ENCODE assay signal across 8 cellular contexts in genomic region chr21:46189213-46189958, GRCh38. TPM values are rescaled to one million over a fixed set of nuclear protein-coding genes. Genes with fewer than 3 reads are reported as not detected.
DNase-seq lines count a peak whose midpoint lies in the region; ATAC-seq, FAIRE-seq and TF ChIP-seq lines count a peak whose summit lies in the region.

No MANE protein-coding gene starts in this region.

- WGBS in K562 (ENCODE audit: insufficient coverage, low coverage, missing lambda C conversion rate): 39% methylated on average over 9 of the region's 9 CpGs
- 61% methylated on average over 8 of the region's 9 CpGs for WGBS in hepatocyte (ENCODE audit: low lambda C conversion rate, missing lambda C conversion rate)

- TF ChIP-seq CTCF in K562 (IDR thresholded peaks at IDR 0.05 in 2 of 3, conservative IDR thresholded peaks at IDR 0.05 in 1 of 3; ENCODE audit: insufficient read depth in 2 of 3, low read depth in 1 of 3, low read length in 3 of 3) (no peak; a peak in 1 of 6 replicates), hepatocyte (IDR thresholded peaks at IDR 0.05; ENCODE audit: poor library complexity) (no peak)

- H3K4me1 ChIP-seq in HUES48 (ENCODE audit: control insufficient read depth, insufficient read depth, low read length): peaks cover 6% of the 10 kb centered on the region
- H3K4me1 ChIP-seq in K562 (replicated peaks in 1 of 2; ENCODE audit: control insufficient read depth in 2 of 2, insufficient read depth in 2 of 2, low read length in 2 of 2): peaks cover 41 to 65% of the 10 kb centered on the region in 2 experiments
- peaks cover 16% of the 10 kb centered on the region for H3K4me1 ChIP-seq in hepatocyte (ENCODE audit: insufficient read depth)

- no peak for TF ChIP-seq RAD21 in K562 (CRISPR knock-in tag; conservative IDR thresholded peaks at IDR 0.05 in 1 of 2, IDR thresholded peaks at IDR 0.05 in 1 of 2)

- H3K4me2 ChIP-seq in K562 (ENCODE audit: insufficient read depth, low read length) (peak overlapping the region; percentile 73), hepatocyte (peak overlapping the region; percentile 50)

- TF ChIP-seq EP300 in K562 (IDR thresholded peaks at IDR 0.05; ENCODE audit: low read length): no peak

- ATAC-seq in K562: peak; percentile 14
- no peak for ATAC-seq in GM21515 (IDR thresholded peaks at IDR 0.05; ENCODE audit: unreplicated experiment)

- FAIRE-seq in K562 (lab: Jason Lieb, UNC): no peak

- H4K20me1 ChIP-seq in K562 (replicated peaks; ENCODE audit: control insufficient read depth, insufficient read depth, low read length): no peaks in the 10 kb centered on the region
- no peaks in the 10 kb centered on the region for H4K20me1 ChIP-seq in hepatocyte (ENCODE audit: insufficient read depth, poor library complexity, severe bottlenecking)

- POLR2A ChIA-PET in K562 (lab: Yijun Ruan, JAX): interaction anchor here (0.6 to 1.0 kb wide), 2 partner anchors 33 to 196 kb away, joined by 3 read pairs; no protein-coding TSS in a partner anchor

- H3K4me3 ChIP-seq in HUES48 (ENCODE audit: low read depth, low read length): no peak overlapping the region
- H3K4me3 ChIP-seq in K562: no peak overlapping the region
- no peak overlapping the region for H3K4me3 ChIP-seq in hepatocyte

- peak in 3 of 4 experiments; percentile 58 to 63 (median 61) for DNase-seq in K562 (ENCODE audit: extremely low read depth in 1 of 4, low spot score in 3 of 4)
- peak; percentile 18 for DNase-seq in hepatocyte (ENCODE audit: low spot score)
- peak; percentile 8 for DNase-seq in stimulated activated CD8-positive, alpha-beta memory T cell treated with anti-CD3 and anti-CD28 coated beads, Interleukin-4, amount 100 ng/mL, for 48 hours
- DNase-seq in GDM1 (lab: John Stamatoyannopoulos, UW): no peak
- DNase-seq in anterior cingulate cortex (lab: John Stamatoyannopoulos, UW): no peak
- DNase-seq in central memory CD4-positive, alpha-beta T cell: no peak

- CTCF ChIA-PET in K562 (lab: Yijun Ruan, JAX; ENCODE audit: low intra/inter-chr PET ratio): no interaction called here

- H3K27me3 ChIP-seq in HUES48 (ENCODE audit: control insufficient read depth, insufficient read depth, low read length) (no peaks in the 10 kb centered on the region), K562 (ENCODE audit: control insufficient read depth in 2 of 2, insufficient read depth in 2 of 2, low read length in 2 of 2) (no peaks in the 10 kb centered on the region), hepatocyte (no peaks in the 10 kb centered on the region)

- H3K9me1 ChIP-seq in K562 (ENCODE audit: control insufficient read depth, insufficient read depth, low read length): no peaks in the 10 kb centered on the region

- no TSS peak for BruUV-seq in K562 (replicated peaks; lab: Mats Ljungman, UMichigan)

- peaks cover 43% of the 10 kb centered on the region for H3K36me3 ChIP-seq in HUES48 (ENCODE audit: control insufficient read depth, insufficient read depth, low read length)
- H3K36me3 ChIP-seq in K562 (ENCODE audit: control insufficient read depth, insufficient read depth, low read length): peaks cover 66% of the 10 kb centered on the region; the same call in 2 of the 3 replicates
- H3K36me3 ChIP-seq in hepatocyte (replicated peaks; ENCODE audit: insufficient read depth, low read depth): no peaks in the 10 kb centered on the region

- in situ Hi-C loops in K562 (cut with MboI): no loop called here

- H3K27ac ChIP-seq in HUES48 (ENCODE audit: low read depth, low read length): peak overlapping the region; percentile 89
- peak overlapping the region; percentile 80 for H3K27ac ChIP-seq in K562 (ENCODE audit: extremely low read depth, low read depth, low read length)
- peak overlapping the region; percentile 90 for H3K27ac ChIP-seq in hepatocyte

- TF ChIP-seq POLR2A in K562 (conservative IDR thresholded peaks at IDR 0.05): peak; percentile 27; the same call in 1 of the 2 replicates

- H3K9ac ChIP-seq in HUES48 (ENCODE audit: low read depth, low read length) (no peak overlapping the region), K562 (ENCODE audit: insufficient read depth in 1 of 2, low read depth in 2 of 2, low read length in 2 of 2) (peak overlapping the region; percentile 59 to 83; a peak in 3 of 4 replicates)

- no peaks in the 10 kb centered on the region for H3K9me2 ChIP-seq in hepatocyte (replicated peaks; ENCODE audit: insufficient read depth)

- no peaks in the 10 kb centered on the region for H3K9me3 ChIP-seq in HUES48 (ENCODE audit: control insufficient read depth, insufficient read depth, low read length)
- no peaks in the 10 kb centered on the region for H3K9me3 ChIP-seq in K562 (replicated peaks; ENCODE audit: control insufficient read depth, insufficient read depth, low read depth, low read length)
- H3K9me3 ChIP-seq in hepatocyte (ENCODE audit: low read depth): no peaks in the 10 kb centered on the region

- H2AFZ ChIP-seq in K562 (ENCODE audit: low read depth, low read length) (no peak overlapping the region), hepatocyte (no peak overlapping the region)

- H3K79me2 ChIP-seq in K562 (ENCODE audit: control insufficient read depth, insufficient read depth, low read length) (no peaks in the 10 kb centered on the region), hepatocyte (no peaks in the 10 kb centered on the region)

- intact Hi-C loops in K562 (cut with micrococcal nuclease): loop anchor here (2.0 to 5.0 kb wide), 2 partner anchors 37 to 38 kb away; partner anchors contain the start of gene LSS

RNA-seq across cellular contexts. Expression of gene SPATC1L, which starts 5.1 kb away (rescaled TPM):
- 20.1 and 44.2 TPM in 2 replicates for total RNA-seq in K562 (2011; cell fraction: chromatin; rRNA removed; ENCODE audit: low replicate concordance)
- 39.1 and 40.0 TPM in 2 replicates for total RNA-seq in K562 (2011; cell fraction: nucleolus; rRNA removed)
- 28.1 and 28.7 TPM in 2 replicates for total RNA-seq in K562 (2011; cell fraction: nucleoplasm; rRNA removed)
- total RNA-seq in K562 (2014; rRNA removed) (63.7 and 104 TPM in 2 replicates), K562 (2014; rRNA removed; fragmentation: Illumina TruSeq; extraction: Trizol) (10.4 and 12.6 TPM in 2 replicates), K562 (2015; rRNA removed; fragmentation: Illumina TruSeq; extraction: Trizol) (29.7 and 31.9 TPM in 2 replicates), K562 (2021) (118 and 121 TPM in 2 replicates), hepatocyte (8.3 and 10.1 TPM in 2 replicates)
- polyA plus RNA-seq in K562 (2011; rRNA removed) (6.7 and 23.0 TPM in 2 replicates), K562 (2014; fragmentation: Illumina TruSeq; extraction: Trizol) (38.3 and 84.8 TPM in 2 replicates), K562 (2014; fragmentation: Nextera tagmentation; extraction: Ambion mirVana) (under 1 TPM in 1 of 2 experiments, not detected in 1; 0.14 TPM), K562 (2014; rRNA removed) (40.6 and 50.4 TPM in 2 replicates), hepatocyte (24.2 and 29.9 TPM in 2 replicates)
- 22.2 and 53.4 TPM in 2 replicates for polyA plus RNA-seq in K562 (2011; cell fraction: cytosol; rRNA removed)
- polyA plus RNA-seq in K562 (2011; cell fraction: nucleus; rRNA removed): 41.7 and 48.0 TPM in 2 replicates
- 94.4 and 104 TPM in 2 replicates for polyA plus RNA-seq in K562 (2012)
- polyA minus RNA-seq in K562 (2011; rRNA and poly(A)+ RNA removed): 4.8 and 6.1 TPM in 2 replicates
- 45.0 and 94.2 TPM in 2 replicates for polyA minus RNA-seq in K562 (2011; cell fraction: cytosol; rRNA and poly(A)+ RNA removed)
- 10.6 and 16.9 TPM in 2 replicates for polyA minus RNA-seq in K562 (2011; cell fraction: nucleus; rRNA and poly(A)+ RNA removed)

RNA-seq across cellular contexts. Expression of gene FTCD, which starts 34.0 kb away (rescaled TPM):
- total RNA-seq in K562 (2011; cell fraction: chromatin; rRNA removed; ENCODE audit: low replicate concordance): 5.4 and 12.8 TPM in 2 replicates
- total RNA-seq in K562 (2011; cell fraction: nucleolus; rRNA removed): 7.2 and 7.5 TPM in 2 replicates
- total RNA-seq in K562 (2011; cell fraction: nucleoplasm; rRNA removed): 3.4 and 5.4 TPM in 2 replicates
- not detected in 2 replicates for total RNA-seq in K562 (2014; rRNA removed)
- total RNA-seq in K562 (2014; rRNA removed; fragmentation: Illumina TruSeq; extraction: Trizol): not detected in 2 replicates
- total RNA-seq in K562 (2015; rRNA removed; fragmentation: Illumina TruSeq; extraction: Trizol): 0.08 and 0.25 TPM in 2 replicates
- 0.74 and 1.1 TPM in 2 replicates for total RNA-seq in K562 (2021)
- polyA plus RNA-seq in K562 (2011; rRNA removed): 0.11 and 0.41 TPM in 2 replicates
- 0.19 and 0.69 TPM in 2 replicates for polyA plus RNA-seq in K562 (2011; cell fraction: cytosol; rRNA removed)
- polyA plus RNA-seq in K562 (2011; cell fraction: nucleus; rRNA removed): 2.6 and 3.7 TPM in 2 replicates
- 1.5 and 3.0 TPM in 2 replicates for polyA plus RNA-seq in K562 (2012)
- polyA plus RNA-seq in K562 (2014; fragmentation: Illumina TruSeq; extraction: Trizol): not detected in 2 replicates
- not detected for polyA plus RNA-seq in K562 (2014; fragmentation: Nextera tagmentation; extraction: Ambion mirVana)
- 0.50 and 1.6 TPM in 2 replicates for polyA plus RNA-seq in K562 (2014; rRNA removed)
- 0.49 TPM in 1 of 2 replicates, not detected in the other for polyA minus RNA-seq in K562 (2011; rRNA and poly(A)+ RNA removed)
- not detected in 2 replicates for polyA minus RNA-seq in K562 (2011; cell fraction: cytosol; rRNA and poly(A)+ RNA removed)
- polyA minus RNA-seq in K562 (2011; cell fraction: nucleus; rRNA and poly(A)+ RNA removed): 0.54 and 0.56 TPM in 2 replicates
- 25.8 and 27.5 TPM in 2 replicates for total RNA-seq in hepatocyte
- polyA plus RNA-seq in hepatocyte: 60.9 and 76.8 TPM in 2 replicates

RNA-seq across cellular contexts. Expression of gene LSS, which starts 39.2 kb away (rescaled TPM):
- 322 and 719 TPM in 2 replicates for total RNA-seq in K562 (2011; cell fraction: chromatin; rRNA removed; ENCODE audit: low replicate concordance)
- total RNA-seq in K562 (2011; cell fraction: nucleolus; rRNA removed): 292 and 343 TPM in 2 replicates
- total RNA-seq in K562 (2011; cell fraction: nucleoplasm; rRNA removed): 326 and 359 TPM in 2 replicates
- total RNA-seq in K562 (2014; rRNA removed) (56.4 and 67.6 TPM in 2 replicates), K562 (2014; rRNA removed; fragmentation: Illumina TruSeq; extraction: Trizol) (10.6 and 15.1 TPM in 2 replicates), K562 (2015; rRNA removed; fragmentation: Illumina TruSeq; extraction: Trizol) (29.6 and 29.8 TPM in 2 replicates), K562 (2021) (87.9 and 89.5 TPM in 2 replicates), hepatocyte (122 and 146 TPM in 2 replicates)
- polyA plus RNA-seq in K562 (2011; rRNA removed) (81.3 and 221 TPM in 2 replicates), K562 (2014; fragmentation: Illumina TruSeq; extraction: Trizol) (37.4 and 43.3 TPM in 2 replicates), K562 (2014; fragmentation: Nextera tagmentation; extraction: Ambion mirVana) (1 to 10 TPM; 2.2 to 2.7 TPM), K562 (2014; rRNA removed) (58.2 and 80.7 TPM in 2 replicates), hepatocyte (131 TPM in 2 replicates)
- 98.8 and 159 TPM in 2 replicates for polyA plus RNA-seq in K562 (2011; cell fraction: cytosol; rRNA removed)
- 739 and 1,169 TPM in 2 replicates for polyA plus RNA-seq in K562 (2011; cell fraction: nucleus; rRNA removed)
- polyA plus RNA-seq in K562 (2012): 51.7 and 64.9 TPM in 2 replicates
- polyA minus RNA-seq in K562 (2011; rRNA and poly(A)+ RNA removed): 117 and 159 TPM in 2 replicates
- 32.4 and 62.6 TPM in 2 replicates for polyA minus RNA-seq in K562 (2011; cell fraction: cytosol; rRNA and poly(A)+ RNA removed)
- polyA minus RNA-seq in K562 (2011; cell fraction: nucleus; rRNA and poly(A)+ RNA removed): 91.6 and 197 TPM in 2 replicates

Comparison
In these comparisons a context has a peak if more than half of its experiments do, and no peak if none do; other contexts are left out.
1. DNase-seq: peak in K562 (3 of 4), hepatocyte (single experiment) and stimulated activated CD8-positive, alpha-beta memory T cell treated with anti-CD3 and anti-CD28 coated beads, Interleukin-4, amount 100 ng/mL, for 48 hours (single experiment); none in GDM1 (single experiment), anterior cingulate cortex (0 of 58) and central memory CD4-positive, alpha-beta T cell (single experiment).
2. Peak in every context shown above with its lines, with median percentiles within 50 percentile points of each other: H3K27ac ChIP-seq.